In genomic region chr6:157790548-157791160, GRCh38 we compare ENCODE assay signal across 29 cellular contexts. TPM values are rescaled to one million over a fixed set of nuclear protein-coding genes. Genes with fewer than 3 reads are reported as not detected.
DNase-seq lines count a peak whose midpoint lies in the region; ATAC-seq and TF ChIP-seq lines count a peak whose summit lies in the region.
"Had no signal": no experiment of that assay in that cellular context is flagged by ENCODE, and none has a peak within 500 bp of the region (broad histone marks: within the 10 kb centered on the region; RNA-seq: fewer than 3 reads in every experiment).

No MANE protein-coding gene starts in this region.

- H3K9me3 Mint-ChIP-seq in dendritic cell treated with granulocyte-macrophage colony-stimulating factor and Interleukin-4, amounts not matched to agents 40 ng/mL and 50 ng/mL, for 4 days, result peaks cover 9% of the 10 kb centered on the region
- H3K9me3 Mint-ChIP-seq in glutamatergic neuron (ENCODE audit: unreplicated experiment), result no peaks in the 10 kb centered on the region

- no peak overlapping the region for H3K4me3 ChIP-seq in MG63
- H3K4me3 ChIP-seq in neuronal stem cell (ENCODE audit: low read length in 2 of 2), result no peak overlapping the region
- H3K4me3 ChIP-seq: esophagus squamous epithelium, SK-N-MC, skin epidermis had no signal

- no peak overlapping the region for H4K91ac ChIP-seq in neuronal stem cell (ENCODE audit: low read depth, low read length, poor library complexity)

- no peak overlapping the region for H3K4me3 Mint-ChIP-seq in dendritic cell treated with granulocyte-macrophage colony-stimulating factor and Interleukin-4, amounts not matched to agents 40 ng/mL and 50 ng/mL, for 4 days
- H3K4me3 Mint-ChIP-seq in glutamatergic neuron (ENCODE audit: unreplicated experiment), result no peak overlapping the region
- H3K4me3 Mint-ChIP-seq: activated CD4-positive, alpha-beta memory T cell treated with anti-CD3 and anti-CD28 coated beads for 36 hours; activated naive CD4-positive, alpha-beta T cell treated with anti-CD3 and anti-CD28 coated beads for 36 hours; B cell; nephron progenitor cell; stimulated activated naive CD8-positive, alpha-beta T cell treated with anti-CD3 and anti-CD28 coated beads, Interleukin-15, Interleukin-2, amounts not matched to agents 100 ng/mL and 50 ng/mL, for 24 hours had no signal

- H3K4me1 ChIP-seq in neuronal stem cell (ENCODE audit: control insufficient read depth in 2 of 2, insufficient read depth in 1 of 2, low read depth in 1 of 2, low read length in 2 of 2), result peaks cover 0 to 1% of the 10 kb centered on the region in 2 donors

- H2BK120ac ChIP-seq in neuronal stem cell (ENCODE audit: low read depth, low read length), result no peak overlapping the region

- DNase-seq in DMS53 (lab: John Stamatoyannopoulos, UW) (peak; percentile 4), DMS53 treated with DMSO at 0.1 percent for 48 hours (lab: John Stamatoyannopoulos, UW; ENCODE audit: unreplicated experiment) (no peak), MG63 (peak; percentile 22), neuronal stem cell (ENCODE audit: low spot score) (no peak), glutamatergic neuron (no peak)
- DNase-seq in effector CD4-positive, alpha-beta T cell, result no peak
- DNase-seq: activated CD4-positive, alpha-beta memory T cell treated with anti-CD3 and anti-CD28 coated beads for 36 hours; activated naive CD4-positive, alpha-beta T cell treated with anti-CD3 and anti-CD28 coated beads for 36 hours; activated T-cell treated with anti-CD3 and anti-CD28 coated beads, Interleukin-2, amount 50 U/mL, for 1 hour; cerebellar nuclear complex; effector CD8-positive, alpha-beta T cell; esophagus squamous epithelium; head of caudate nucleus; left colon; midbrain; NCI-H1436 treated with DMSO at 0.1 percent for 48 hours; NCI-H345; nephron progenitor cell; NK-92 treated with Interleukin-12 subunit alpha and Interleukin-12 subunit beta, amount 100 ng/mL, for 24 hours; stimulated activated CD4-positive, alpha-beta T cell treated with anti-CD3 and anti-CD28 coated beads, Interleukin-2, amount 100 ng/mL, for 48 hours; T-helper 2 cell had no signal

- H3K14ac ChIP-seq in neuronal stem cell (ENCODE audit: low read length), result no peak overlapping the region

- H2BK12ac ChIP-seq in neuronal stem cell (ENCODE audit: low read length), result no peak overlapping the region

- H3K4me2 ChIP-seq in neuronal stem cell (ENCODE audit: insufficient read depth, low read length, poor library complexity, severe bottlenecking), result no peak overlapping the region

- H3K9ac ChIP-seq in neuronal stem cell (ENCODE audit: low read depth, low read length, poor library complexity), result no peak overlapping the region

- H3K36me3 ChIP-seq in MG63, result no peaks in the 10 kb centered on the region
- H3K36me3 ChIP-seq in neuronal stem cell (replicated peaks in 1 of 2; ENCODE audit: control insufficient read depth in 2 of 2, insufficient read depth in 2 of 2, low read length in 2 of 2), result no peaks in the 10 kb centered on the region
- H3K36me3 ChIP-seq: esophagus squamous epithelium had no signal

- H3K9me3 ChIP-seq in MG63 (no peaks in the 10 kb centered on the region), neuronal stem cell (replicated peaks in 1 of 2; ENCODE audit: control insufficient read depth in 2 of 2, insufficient read depth in 1 of 2, low read depth in 1 of 2, low read length in 2 of 2) (peaks cover 0 to 2% of the 10 kb centered on the region in 2 donors)
- H3K9me3 ChIP-seq: esophagus squamous epithelium had no signal

- peak overlapping the region; percentile 9 for H3K27ac Mint-ChIP-seq in dendritic cell treated with granulocyte-macrophage colony-stimulating factor and Interleukin-4, amounts not matched to agents 40 ng/mL and 50 ng/mL, for 4 days
- no peak overlapping the region for H3K27ac Mint-ChIP-seq in glutamatergic neuron (ENCODE audit: unreplicated experiment)
- H3K27ac Mint-ChIP-seq: activated CD4-positive, alpha-beta memory T cell treated with anti-CD3 and anti-CD28 coated beads for 36 hours; activated naive CD4-positive, alpha-beta T cell treated with anti-CD3 and anti-CD28 coated beads for 36 hours; B cell; nephron progenitor cell; progenitor cell of endocrine pancreas; stimulated activated naive CD8-positive, alpha-beta T cell treated with anti-CD3 and anti-CD28 coated beads, Interleukin-15, Interleukin-2, amounts not matched to agents 100 ng/mL and 50 ng/mL, for 24 hours had no signal

- intact Hi-C loops in dendritic cell treated with granulocyte-macrophage colony-stimulating factor and Interleukin-4, amounts not matched to agents 40 ng/mL and 50 ng/mL, for 4 days (cut with micrococcal nuclease), result no loop called here

- H2BK5ac ChIP-seq in neuronal stem cell (ENCODE audit: low read length), result no peak overlapping the region

- no peak overlapping the region for H4K8ac ChIP-seq in neuronal stem cell (ENCODE audit: low read depth, low read length)

- no peaks in the 10 kb centered on the region for H3K36me3 Mint-ChIP-seq in dendritic cell treated with granulocyte-macrophage colony-stimulating factor and Interleukin-4, amounts not matched to agents 40 ng/mL and 50 ng/mL, for 4 days (ENCODE audit: low read depth)
- no peaks in the 10 kb centered on the region for H3K36me3 Mint-ChIP-seq in glutamatergic neuron (ENCODE audit: unreplicated experiment)
- H3K36me3 Mint-ChIP-seq: activated CD4-positive, alpha-beta memory T cell treated with anti-CD3 and anti-CD28 coated beads for 36 hours had no signal

- no peak overlapping the region for H3K4ac ChIP-seq in neuronal stem cell (ENCODE audit: low read length)

- peak overlapping the region; percentile 65 for H2AFZ ChIP-seq in neuronal stem cell (ENCODE audit: low read length)

- H2AK5ac ChIP-seq in neuronal stem cell (ENCODE audit: low read depth, low read length), result no peak overlapping the region

- whole genome bisulfite sequencing in neuronal stem cell (ENCODE audit: extremely low coverage in 2 of 2, insufficient read length in 2 of 2, insufficient replicate concordance in 1 of 2), 2 donors, result no CpG with 5 or more reads among the region's 4 CpGs

- H3K18ac ChIP-seq in neuronal stem cell (ENCODE audit: low read length), result no peak overlapping the region

- H3K27ac ChIP-seq in neuronal stem cell (replicated peaks; ENCODE audit: low read length), result no peak overlapping the region
- H3K27ac ChIP-seq: 22Rv1, esophagus squamous epithelium, SK-N-MC had no signal

- peaks cover 19% of the 10 kb centered on the region for H3K4me1 Mint-ChIP-seq in dendritic cell treated with granulocyte-macrophage colony-stimulating factor and Interleukin-4, amounts not matched to agents 40 ng/mL and 50 ng/mL, for 4 days (ENCODE audit: low read depth)
- H3K4me1 Mint-ChIP-seq in glutamatergic neuron (ENCODE audit: low read depth, unreplicated experiment), result peaks cover 2% of the 10 kb centered on the region
- H3K4me1 Mint-ChIP-seq: B cell, nephron progenitor cell had no signal

- H3K79me1 ChIP-seq in neuronal stem cell (ENCODE audit: low read depth, low read length), result no peaks in the 10 kb centered on the region

- TF ChIP-seq CTCF in glutamatergic neuron (IDR thresholded peaks at IDR 0.05; ENCODE audit: partially characterized antibody, unreplicated experiment), result no peak

- no peak overlapping the region for H2BK15ac ChIP-seq in neuronal stem cell (ENCODE audit: low read length)

- H3K27me3 ChIP-seq in MG63 (no peaks in the 10 kb centered on the region), neuronal stem cell (ENCODE audit: control insufficient read depth in 3 of 3, insufficient read depth in 3 of 3, low read depth in 1 of 3, low read length in 3 of 3) (no peaks in the 10 kb centered on the region)
- H3K27me3 ChIP-seq: esophagus squamous epithelium had no signal

- H3K27me3 Mint-ChIP-seq in dendritic cell treated with granulocyte-macrophage colony-stimulating factor and Interleukin-4, amounts not matched to agents 40 ng/mL and 50 ng/mL, for 4 days, result peaks cover 4% of the 10 kb centered on the region
- peaks cover 2% of the 10 kb centered on the region for H3K27me3 Mint-ChIP-seq in glutamatergic neuron (ENCODE audit: unreplicated experiment)
- H3K27me3 Mint-ChIP-seq: activated CD4-positive, alpha-beta memory T cell treated with anti-CD3 and anti-CD28 coated beads for 36 hours; B cell; progenitor cell of endocrine pancreas; stimulated activated naive CD8-positive, alpha-beta T cell treated with anti-CD3 and anti-CD28 coated beads, Interleukin-15, Interleukin-2, amounts not matched to agents 100 ng/mL and 50 ng/mL, for 24 hours had no signal

- H3K23ac ChIP-seq in neuronal stem cell (ENCODE audit: low read depth, low read length, poor library complexity), result no peak overlapping the region

- ATAC-seq in GM19023 (IDR thresholded peaks at IDR 0.05; ENCODE audit: unreplicated experiment), result no peak
- ATAC-seq: left colon had no signal

RNA-seq across cellular contexts. Expression of gene SNX9, which starts 32.4 kb away (rescaled TPM):
- 44.2 and 51.4 TPM in 2 replicates for total RNA-seq in MG63 (2014; rRNA removed; shearing (Covaris generic); ENCODE audit: low replicate concordance)
- polyA plus RNA-seq in neuronal stem cell (2013, experiment 1 of 2), result 21.0 TPM
- polyA plus RNA-seq in neuronal stem cell (2013, experiment 2 of 2), result 21.3 TPM
- total RNA-seq in glutamatergic neuron (ENCODE audit: unreplicated experiment), result 45.7 TPM

Comparison
In these comparisons a context has a peak if more than half of its experiments do, and no peak if none do; other contexts are left out.
1. DNase-seq: peak in DMS53 (single experiment) and MG63 (single experiment); none in DMS53 treated with DMSO at 0.1 percent for 48 hours (single experiment), neuronal stem cell (single experiment), glutamatergic neuron (single experiment) and effector CD4-positive, alpha-beta T cell (single experiment).